In the genomic region with DNA sequence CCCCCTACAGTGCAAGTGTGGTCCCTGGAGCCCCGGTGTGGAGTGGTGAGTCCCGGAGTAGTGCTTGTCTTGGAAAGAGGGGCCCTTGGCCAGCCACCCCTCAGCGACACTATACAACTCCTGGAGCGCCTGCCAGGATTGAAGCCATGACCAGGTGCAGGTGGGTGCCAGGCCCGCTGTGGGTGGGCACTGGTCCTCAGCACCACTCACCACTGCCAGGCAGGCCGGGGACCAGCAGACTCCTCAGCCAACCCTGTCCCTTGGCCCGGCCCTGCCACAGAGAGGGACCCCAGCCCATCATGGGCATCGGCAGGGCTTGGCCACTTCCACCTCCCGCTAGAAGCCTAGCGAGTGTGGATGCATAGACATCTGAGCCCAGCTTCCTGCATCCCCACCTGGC, we compare ENCODE assay signal across 8 cellular contexts.
"Had no signal": no experiment of that assay in that cellular context is flagged by ENCODE, and none has a peak within 500 bp of the region (broad histone marks: within the 10 kb centered on the region; RNA-seq: fewer than 3 reads in every experiment).

No MANE protein-coding gene starts in this region.

- DNase-seq: GDM1, GF-D8 had no signal

- H3K4me3 ChIP-seq: GM12878 had no signal

- ATAC-seq: GM12878 had no signal

- FAIRE-seq: G401.6, GM12878, GM12891, GM12892, GM18507, GM19239 had no signal
